In the genomic region with DNA sequence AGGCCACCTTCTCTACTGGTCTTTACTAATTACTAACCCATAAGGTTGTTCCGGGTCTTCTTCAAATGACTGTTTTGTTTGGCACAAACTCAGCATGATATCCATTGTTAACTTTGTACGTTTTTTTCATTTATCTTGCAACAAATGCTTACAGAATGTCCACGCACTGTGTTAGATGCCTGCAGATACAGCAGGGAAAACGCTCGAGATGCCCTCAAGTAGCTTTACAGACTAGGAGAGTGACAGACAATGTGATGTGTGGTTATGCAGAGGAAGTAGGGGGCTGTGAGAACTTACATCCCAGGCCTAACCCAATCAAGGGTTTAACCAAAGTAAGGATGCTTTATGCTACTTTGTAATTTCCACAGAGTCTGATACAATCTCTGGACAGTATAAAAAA, we compare ENCODE assay signal across 9 cellular contexts. TPM values are rescaled to one million over a fixed set of nuclear protein-coding genes. Genes with fewer than 3 reads are reported as not detected.
A peak's percentile ranks its signal among the peaks of the same experiment; 100 is the strongest.
DNase-seq lines count a peak whose midpoint lies in the region; ATAC-seq and TF ChIP-seq lines count a peak whose summit lies in the region.
"Had no signal": no experiment of that assay in that cellular context is flagged by ENCODE, and none has a peak within 500 bp of the region (broad histone marks: within the 10 kb centered on the region; RNA-seq: fewer than 3 reads in every experiment).

No MANE protein-coding gene starts in this region.

- H3K9ac ChIP-seq in rectal smooth muscle tissue (ENCODE audit: low read length), result peak overlapping the region; percentile 92

- ATAC-seq in HG03439 (IDR thresholded peaks at IDR 0.05; ENCODE audit: unreplicated experiment), result no peak

- H3K27me3 ChIP-seq in rectal smooth muscle tissue (ENCODE audit: control insufficient read depth, insufficient read depth, low read length), result no peaks in the 10 kb centered on the region

- peak overlapping the region; percentile 80 for H3K4me2 ChIP-seq in OCI-LY7 (ENCODE audit: low read length)

- H3K27ac Mint-ChIP-seq in endothelial cell (ENCODE audit: unreplicated experiment), result no peak overlapping the region

- CTCF ChIA-PET in OCI-LY7 (lab: Charles Lee; ENCODE audit: unreplicated experiment), result interaction anchor here (0.6 kb wide), 1 partner anchor 278 kb away, joined by 3 read pairs; no protein-coding TSS in a partner anchor

- H3K9me2 ChIP-seq in OCI-LY7 (ENCODE audit: insufficient read depth, low read length), result no peaks in the 10 kb centered on the region

- H3K4me1 Mint-ChIP-seq in endothelial cell (ENCODE audit: unreplicated experiment), result peaks cover 4% of the 10 kb centered on the region

- H3K9me3 Mint-ChIP-seq in endothelial cell (ENCODE audit: unreplicated experiment), result no peaks in the 10 kb centered on the region

- no peaks in the 10 kb centered on the region for H3K36me3 Mint-ChIP-seq in endothelial cell (ENCODE audit: low read depth, unreplicated experiment)

- BruUV-seq in OCI-LY7 (replicated peaks; lab: Mats Ljungman, UMichigan), result no TSS peak

- H3K4me3 ChIP-seq in OCI-LY7 (ENCODE audit: low read depth, low read length, poor library complexity, severe bottlenecking), result peak overlapping the region; percentile 86
- H3K4me3 ChIP-seq in rectal smooth muscle tissue (ENCODE audit: low read length), result peak overlapping the region; percentile 99

- peaks cover under 1% of the 10 kb centered on the region for H3K27me3 Mint-ChIP-seq in endothelial cell (ENCODE audit: unreplicated experiment)

- intact Hi-C loops in OCI-LY7 (cut with micrococcal nuclease; ENCODE audit: unreplicated experiment), result loop anchor here (2.0 to 5.0 kb wide), 2 partner anchors 22 to 240 kb away; a partner anchor contains a TSS

- H4K20me1 ChIP-seq in OCI-LY7 (ENCODE audit: insufficient read depth, low read length), result no peaks in the 10 kb centered on the region

- H3K36me3 ChIP-seq in OCI-LY7 (ENCODE audit: insufficient read depth, low read length) (peaks cover 39% of the 10 kb centered on the region), rectal smooth muscle tissue (ENCODE audit: control insufficient read depth, insufficient read depth, low read length) (no peaks in the 10 kb centered on the region)

- TF ChIP-seq CTCF in OCI-LY7 (conservative IDR thresholded peaks at IDR 0.05; ENCODE audit: low read length), result no peak
- TF ChIP-seq CTCF in endothelial cell (IDR thresholded peaks at IDR 0.05; ENCODE audit: unreplicated experiment), result no peak

- peak; percentile 39 for DNase-seq in DMS53 (lab: John Stamatoyannopoulos, UW)
- DNase-seq in DMS53 treated with DMSO at 0.1 percent for 48 hours (lab: John Stamatoyannopoulos, UW; ENCODE audit: unreplicated experiment), result no peak
- DNase-seq in OCI-LY7 (ENCODE audit: low spot score), result peak; percentile 55
- no peak for DNase-seq in endothelial cell (ENCODE audit: low spot score)
- DNase-seq in activated CD4-positive, CD25-positive, alpha-beta regulatory T cell treated with anti-CD3 and anti-CD28 coated beads, Interleukin-2, amount 50 U/mL, for 72 hours, result no peak
- DNase-seq in NCI-H1105 treated with DMSO at 0.1 percent for 48 hours (lab: John Stamatoyannopoulos, UW), result no peak
- DNase-seq: activated effector memory CD4-positive, alpha-beta T cell treated with Interleukin-2 at 50 U/mL for 16 hours had no signal

- POLR2A ChIA-PET in OCI-LY7 (lab: Charles Lee), result interaction anchor here (0.6 to 3.9 kb wide), 9 partner anchors 9 to 238 kb away, joined by 3 to 31 read pairs (median 5); a partner anchor contains a TSS

- H3K4me1 ChIP-seq in OCI-LY7 (ENCODE audit: insufficient read depth, low read length, poor library complexity, severe bottlenecking), result peaks cover 20% of the 10 kb centered on the region
- H3K4me1 ChIP-seq in rectal smooth muscle tissue (ENCODE audit: control insufficient read depth, insufficient read depth, low read length), result peaks cover 6% of the 10 kb centered on the region

- H3K4me3 Mint-ChIP-seq in endothelial cell (ENCODE audit: unreplicated experiment), result peak overlapping the region; percentile 93

- H3K27ac ChIP-seq in OCI-LY7 (ENCODE audit: low read depth, low read length, poor library complexity, severe bottlenecking) (peak overlapping the region; percentile 78), rectal smooth muscle tissue (ENCODE audit: low read depth, low read length) (no peak overlapping the region)

- peaks cover 27% of the 10 kb centered on the region for H3K79me2 ChIP-seq in OCI-LY7 (ENCODE audit: insufficient read depth, low read depth, low read length)

- peak overlapping the region; percentile 68; the same call in 1 of the 2 replicates for H2AFZ ChIP-seq in OCI-LY7 (ENCODE audit: low read length)

- 0 out of 2 replicates have a peak, but pooled peaks cover 4% of the 10 kb centered on the region for H3K9me3 ChIP-seq in OCI-LY7 (ENCODE audit: low read length)

RNA-seq across cellular contexts. Expression of a gene that starts 0.9 kb away (rescaled TPM):
- total RNA-seq in OCI-LY7 (2014; rRNA removed; shearing (Covaris generic)), result 114 and 137 TPM in 2 replicates
- total RNA-seq in OCI-LY7 (2022), result 118 and 126 TPM in 2 replicates
- total RNA-seq in endothelial cell (ENCODE audit: unreplicated experiment), result 30.2 TPM

RNA-seq across cellular contexts. Expression of a gene that starts 23.9 kb away (rescaled TPM):
- total RNA-seq in OCI-LY7 (2014; rRNA removed; shearing (Covaris generic)), result 506 and 596 TPM in 2 replicates
- 425 and 437 TPM in 2 replicates for total RNA-seq in OCI-LY7 (2022)
- 260 TPM for total RNA-seq in endothelial cell (ENCODE audit: unreplicated experiment)

RNA-seq across cellular contexts. Expression of a gene that starts 35.3 kb away (rescaled TPM):
- not detected in 2 replicates for total RNA-seq in OCI-LY7 (2014; rRNA removed; shearing (Covaris generic))
- total RNA-seq in OCI-LY7 (2022), result not detected in 2 replicates
- not detected for total RNA-seq in endothelial cell (ENCODE audit: unreplicated experiment)

Comparison
In these comparisons a context has a peak if more than half of its experiments do, and no peak if none do; other contexts are left out.
1. DNase-seq: peak in DMS53 (single experiment) and OCI-LY7 (single experiment); none in DMS53 treated with DMSO at 0.1 percent for 48 hours (single experiment), endothelial cell (single experiment), activated CD4-positive, CD25-positive, alpha-beta regulatory T cell treated with anti-CD3 and anti-CD28 coated beads, Interleukin-2, amount 50 U/mL, for 72 hours (single experiment) and NCI-H1105 treated with DMSO at 0.1 percent for 48 hours (single experiment).